Comparison of ENCODE assay signal across 8 cellular contexts in the genomic region with DNA sequence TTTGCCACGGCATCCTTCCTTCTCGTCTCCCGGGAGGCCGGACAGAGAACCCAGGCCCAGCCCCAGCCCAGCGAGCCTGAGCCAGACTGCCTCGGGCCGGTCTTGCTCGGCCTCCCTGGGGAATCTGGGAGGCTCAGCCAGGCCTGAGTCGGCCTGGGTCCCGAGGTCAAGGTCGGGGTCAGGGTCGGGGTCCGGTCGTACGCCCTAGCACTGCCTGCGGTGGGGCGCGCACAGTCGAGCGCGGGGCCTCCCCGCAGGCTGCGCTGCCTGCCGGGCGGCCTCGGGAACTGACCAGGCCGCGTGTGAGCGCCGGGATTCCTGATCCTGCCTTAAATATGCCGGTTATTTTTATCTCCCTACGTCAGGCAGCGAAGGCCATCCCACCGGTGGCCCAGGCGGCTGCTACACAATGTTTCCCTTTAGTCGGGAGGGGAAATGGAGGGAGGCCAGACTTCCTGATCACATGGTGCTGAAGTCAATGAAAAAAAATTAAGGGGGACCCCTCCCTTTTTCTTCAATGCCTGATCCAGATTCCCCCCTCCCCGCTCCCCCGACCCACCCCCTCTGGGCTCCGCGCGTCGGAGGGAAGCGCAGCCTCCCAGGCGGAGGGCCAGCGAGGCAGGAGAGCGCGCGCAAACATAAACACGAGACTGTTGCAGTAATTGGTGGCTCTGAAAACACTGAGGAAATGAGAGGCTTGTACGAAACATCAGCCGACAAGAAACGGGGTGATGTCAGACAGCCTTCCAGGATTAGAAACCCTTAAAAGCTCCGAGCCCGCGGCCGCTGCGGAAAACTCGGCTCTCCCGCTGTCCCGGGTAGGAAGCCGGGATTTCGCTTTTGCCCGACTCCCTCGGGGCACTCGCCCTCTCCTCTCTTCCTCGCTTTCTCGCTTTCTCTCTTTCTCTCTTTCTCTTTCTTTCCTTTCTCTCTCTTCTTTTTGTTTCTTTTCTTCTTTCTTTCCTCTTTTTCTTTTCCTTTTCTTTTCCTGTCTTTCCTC.
DNase-seq lines count a peak whose midpoint lies in the region; ATAC-seq lines count a peak whose summit lies in the region.

No MANE protein-coding gene starts in this region.

- H3K4me2 ChIP-seq in skeletal muscle satellite cell (ENCODE audit: low read length), result peak overlapping the region; percentile 91

- H3K36me3 Mint-ChIP-seq in activated T-cell treated with anti-CD3 and anti-CD28 coated beads, Interleukin-2, amount 50 U/mL, for 72 hours (ENCODE audit: insufficient read depth in 2 of 2), result peaks cover 0 to 5% of the 10 kb centered on the region in 2 donors
- H3K36me3 Mint-ChIP-seq in activated T-cell treated with anti-CD3 and anti-CD28 coated beads, Interleukin-2, amount 50 U/mL, for 4 hours (ENCODE audit: insufficient read depth), result no peaks in the 10 kb centered on the region
- peaks cover 5% of the 10 kb centered on the region for H3K36me3 Mint-ChIP-seq in dendritic cell treated with granulocyte-macrophage colony-stimulating factor and Interleukin-4, amounts not matched to agents 40 ng/mL and 50 ng/mL, for 4 days (ENCODE audit: low read depth)

- peaks cover 40% of the 10 kb centered on the region for H3K27me3 Mint-ChIP-seq in activated T-cell treated with anti-CD3 and anti-CD28 coated beads, Interleukin-2, amount 50 U/mL, for 72 hours (ENCODE audit: low read depth)
- peaks cover 38% of the 10 kb centered on the region for H3K27me3 Mint-ChIP-seq in activated T-cell treated with anti-CD3 and anti-CD28 coated beads, Interleukin-2, amount 50 U/mL, for 4 hours (ENCODE audit: low read depth)
- no peaks in the 10 kb centered on the region for H3K27me3 Mint-ChIP-seq in dendritic cell treated with granulocyte-macrophage colony-stimulating factor and Interleukin-4, amounts not matched to agents 40 ng/mL and 50 ng/mL, for 4 days

- H3K27me3 ChIP-seq in skeletal muscle satellite cell (ENCODE audit: control insufficient read depth, insufficient read depth, low read length), result no peaks in the 10 kb centered on the region

- no peak for ATAC-seq in activated T-cell treated with anti-CD3 and anti-CD28 coated beads, Interleukin-2, amount 50 U/mL, for 72 hours (replicated peaks in 1 of 2)
- no peak for ATAC-seq in activated T-cell treated with anti-CD3 and anti-CD28 coated beads, Interleukin-2, amount 50 U/mL, for 4 hours

- no peak overlapping the region for H3K27ac Mint-ChIP-seq in activated T-cell treated with anti-CD3 and anti-CD28 coated beads, Interleukin-2, amount 50 U/mL, for 72 hours
- H3K27ac Mint-ChIP-seq in dendritic cell treated with granulocyte-macrophage colony-stimulating factor and Interleukin-4, amounts not matched to agents 40 ng/mL and 50 ng/mL, for 4 days, result peak overlapping the region; percentile 99

- H3K4me3 ChIP-seq in skeletal muscle satellite cell (ENCODE audit: low read length), result peak overlapping the region; percentile 68

- peaks cover 0 to 1% of the 10 kb centered on the region in 2 donors for H3K9me3 Mint-ChIP-seq in activated T-cell treated with anti-CD3 and anti-CD28 coated beads, Interleukin-2, amount 50 U/mL, for 72 hours
- H3K9me3 Mint-ChIP-seq in activated T-cell treated with anti-CD3 and anti-CD28 coated beads, Interleukin-2, amount 50 U/mL, for 4 hours, result no peaks in the 10 kb centered on the region
- H3K9me3 Mint-ChIP-seq in dendritic cell treated with granulocyte-macrophage colony-stimulating factor and Interleukin-4, amounts not matched to agents 40 ng/mL and 50 ng/mL, for 4 days, result no peaks in the 10 kb centered on the region

- intact Hi-C loops in dendritic cell treated with granulocyte-macrophage colony-stimulating factor and Interleukin-4, amounts not matched to agents 40 ng/mL and 50 ng/mL, for 4 days (cut with micrococcal nuclease), result loop anchor here (2.0 to 5.0 kb wide), 3 partner anchors 37 to 635 kb away; partner anchors contain the start of gene KLF4

- no peaks in the 10 kb centered on the region for H3K9me3 ChIP-seq in skeletal muscle satellite cell (replicated peaks; ENCODE audit: low read length)

- H3K4me1 Mint-ChIP-seq in activated T-cell treated with anti-CD3 and anti-CD28 coated beads, Interleukin-2, amount 50 U/mL, for 72 hours (ENCODE audit: low read depth), result peaks cover 8% of the 10 kb centered on the region
- H3K4me1 Mint-ChIP-seq in activated T-cell treated with anti-CD3 and anti-CD28 coated beads, Interleukin-2, amount 50 U/mL, for 4 hours (ENCODE audit: low read depth), result peaks cover 5% of the 10 kb centered on the region
- H3K4me1 Mint-ChIP-seq in dendritic cell treated with granulocyte-macrophage colony-stimulating factor and Interleukin-4, amounts not matched to agents 40 ng/mL and 50 ng/mL, for 4 days (ENCODE audit: low read depth), result peaks cover 53% of the 10 kb centered on the region

- peaks cover 32% of the 10 kb centered on the region for H3K4me1 ChIP-seq in skeletal muscle satellite cell (ENCODE audit: control insufficient read depth, insufficient read depth, low read length)

- no peak for DNase-seq in activated T-cell treated with anti-CD3 and anti-CD28 coated beads, Interleukin-2, amount 50 U/mL, for 72 hours
- no peak for DNase-seq in activated T-cell treated with anti-CD3 and anti-CD28 coated beads, Interleukin-2, amount 50 U/mL, for 4 hours
- peak; percentile 6 for DNase-seq in NCI-H774 (lab: John Stamatoyannopoulos, UW)
- peak; percentile 67 for DNase-seq in kidney glomerular epithelial cell (lab: John Stamatoyannopoulos, UW)
- DNase-seq in stimulated activated CD4-positive, alpha-beta T cell treated with anti-CD3 and anti-CD28 coated beads, Interleukin-4, amount 100 ng/mL, for 4 hours, result no peak
- DNase-seq in stimulated activated naive CD4-positive, alpha-beta T cell (lab: John Stamatoyannopoulos, UW), result no peak

- H3K9ac ChIP-seq in skeletal muscle satellite cell (ENCODE audit: low read depth, low read length), result peak overlapping the region; percentile 97

- peak overlapping the region; percentile 52 to 71 for H3K4me3 Mint-ChIP-seq in activated T-cell treated with anti-CD3 and anti-CD28 coated beads, Interleukin-2, amount 50 U/mL, for 72 hours
- H3K4me3 Mint-ChIP-seq in activated T-cell treated with anti-CD3 and anti-CD28 coated beads, Interleukin-2, amount 50 U/mL, for 4 hours, result no peak overlapping the region
- peak overlapping the region; percentile 86 for H3K4me3 Mint-ChIP-seq in dendritic cell treated with granulocyte-macrophage colony-stimulating factor and Interleukin-4, amounts not matched to agents 40 ng/mL and 50 ng/mL, for 4 days

- H3K36me3 ChIP-seq in skeletal muscle satellite cell (ENCODE audit: insufficient read depth, low read length), result no peaks in the 10 kb centered on the region

Comparison
In these comparisons a context has a peak if more than half of its experiments do, and no peak if none do; other contexts are left out.
1. DNase-seq: peak in NCI-H774 (single experiment) and kidney glomerular epithelial cell (single experiment); none in activated T-cell treated with anti-CD3 and anti-CD28 coated beads, Interleukin-2, amount 50 U/mL, for 72 hours (0 of 2), activated T-cell treated with anti-CD3 and anti-CD28 coated beads, Interleukin-2, amount 50 U/mL, for 4 hours (single experiment), stimulated activated CD4-positive, alpha-beta T cell treated with anti-CD3 and anti-CD28 coated beads, Interleukin-4, amount 100 ng/mL, for 4 hours (0 of 2) and stimulated activated naive CD4-positive, alpha-beta T cell (0 of 6).